Comparison of ENCODE assay signal across 9 cellular contexts in the genomic region with DNA sequence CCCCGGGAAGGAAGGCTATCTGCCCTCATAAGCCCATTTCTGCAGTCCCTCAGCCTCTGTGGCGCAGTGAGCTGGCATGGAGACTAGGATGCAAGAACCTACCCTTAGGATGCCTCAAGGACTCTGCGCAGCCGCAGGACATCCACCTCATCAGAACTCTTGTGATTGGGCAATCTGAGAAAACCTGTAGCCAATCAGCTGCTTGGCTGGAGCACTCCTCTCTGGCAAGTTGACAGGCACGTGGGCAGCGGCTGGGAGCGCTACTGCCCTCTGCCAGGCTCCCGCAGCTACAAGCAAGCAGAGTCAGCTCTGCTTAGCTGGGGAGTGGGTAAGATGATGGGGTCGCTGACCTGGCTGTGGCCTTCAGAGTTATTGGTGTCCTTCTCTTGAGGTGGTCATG. TPM values are rescaled to one million over a fixed set of nuclear protein-coding genes. Genes with fewer than 3 reads are reported as not detected.
DNase-seq lines count a peak whose midpoint lies in the region; ATAC-seq and TF ChIP-seq lines count a peak whose summit lies in the region.
"Had no signal": no experiment of that assay in that cellular context is flagged by ENCODE, and none has a peak within 500 bp of the region (broad histone marks: within the 10 kb centered on the region; RNA-seq: fewer than 3 reads in every experiment).

No MANE protein-coding gene starts in this region.

- CTCF ChIA-PET in HEK293 (lab: Yijun Ruan, JAX), result interaction anchor here (0.6 to 1.0 kb wide), 2 partner anchors 78 to 455 kb away, joined by 3 read pairs; no protein-coding TSS in a partner anchor

- H3K9ac ChIP-seq in trophoblast cell (ENCODE audit: low read length), result no peak overlapping the region

- no peak overlapping the region for H2BK12ac ChIP-seq in trophoblast cell (ENCODE audit: low read length)

- H3K27ac ChIP-seq in HEK293 (ENCODE audit: extremely low read depth, low read depth, low read length) (no peak overlapping the region), trophoblast cell (ENCODE audit: low read depth, low read length) (no peak overlapping the region)
- H3K27ac ChIP-seq: tibial nerve had no signal

- intact Hi-C loops in head of caudate nucleus (cut with DNase I), result no loop called here
- intact Hi-C loops in natural killer cell (cut with micrococcal nuclease), result no loop called here

- H2BK5ac ChIP-seq in trophoblast cell (ENCODE audit: low read depth, low read length, poor library complexity), result no peak overlapping the region

- no peak overlapping the region for H3K27ac Mint-ChIP-seq in activated naive CD4-positive, alpha-beta T cell treated with anti-CD3 and anti-CD28 coated beads, Interleukin-2, amount 50 U/mL, for 72 hours
- no peak overlapping the region for H3K27ac Mint-ChIP-seq in natural killer cell

- no peak overlapping the region for H3K18ac ChIP-seq in trophoblast cell (ENCODE audit: low read length)

- no peak overlapping the region for H3K4ac ChIP-seq in trophoblast cell (ENCODE audit: low read depth, low read length)

- H4K8ac ChIP-seq in trophoblast cell (ENCODE audit: low read depth, low read length), result no peak overlapping the region

- H2BK120ac ChIP-seq in trophoblast cell (ENCODE audit: insufficient read depth, low read length, poor library complexity), result no peak overlapping the region

- no peaks in the 10 kb centered on the region for H3K9me3 ChIP-seq in HEK293 (ENCODE audit: control insufficient read depth, insufficient read depth, low read depth, low read length)
- H3K9me3 ChIP-seq in trophoblast cell (ENCODE audit: insufficient read depth, low read depth, low read length), result no peaks in the 10 kb centered on the region
- H3K9me3 ChIP-seq: tibial nerve had no signal

- H3K4me2 ChIP-seq in trophoblast cell (ENCODE audit: low read length), result no peak overlapping the region

- H3K4me3 Mint-ChIP-seq in natural killer cell, result no peak overlapping the region

- H3K79me2 ChIP-seq in trophoblast cell (ENCODE audit: control insufficient read depth, insufficient read depth, low read length, poor library complexity), result peaks cover 2% of the 10 kb centered on the region

- H3K4me1 ChIP-seq in HEK293 (ENCODE audit: control insufficient read depth, insufficient read depth, low read length), result no peaks in the 10 kb centered on the region
- peaks cover 3 to 8% of the 10 kb centered on the region in 2 experiments for H3K4me1 ChIP-seq in trophoblast cell (ENCODE audit: control insufficient read depth in 1 of 2, insufficient read depth in 2 of 2, low read length in 2 of 2)

- peaks cover 0 to 5% of the 10 kb centered on the region in 2 donors for H3K36me3 Mint-ChIP-seq in activated naive CD4-positive, alpha-beta T cell treated with anti-CD3 and anti-CD28 coated beads, Interleukin-2, amount 50 U/mL, for 72 hours
- no peaks in the 10 kb centered on the region for H3K36me3 Mint-ChIP-seq in natural killer cell

- H3K79me1 ChIP-seq in trophoblast cell (ENCODE audit: low read length), result peaks cover 7% of the 10 kb centered on the region

- no peaks in the 10 kb centered on the region; a peak in 1 of 3 replicates for H3K36me3 ChIP-seq in HEK293 (ENCODE audit: control insufficient read depth in 2 of 2, insufficient read depth in 1 of 2, low read length in 2 of 2)
- no peaks in the 10 kb centered on the region for H3K36me3 ChIP-seq in trophoblast cell (ENCODE audit: control insufficient read depth in 1 of 2, insufficient read depth in 2 of 2, low read length in 2 of 2)

- DNase-seq in AG08395 (ENCODE audit: low spot score) (peak; percentile 50), NCI-H69 (lab: John Stamatoyannopoulos, UW) (peak; percentile 99), head of caudate nucleus (peak; percentile 85 to 97 (median 92)), trophoblast cell (peak; percentile 92 to 97), natural killer cell (no peak)
- DNase-seq in activated naive CD4-positive, alpha-beta T cell treated with anti-CD3 and anti-CD28 coated beads, Interleukin-2, amount 50 U/mL, for 72 hours (ENCODE audit: low spot score in 2 of 2), result peak in 1 of 2 donors; percentile 48

- WGBS in trophoblast cell (ENCODE audit: extremely low coverage, insufficient coverage, insufficient read length), result no CpG with 5 or more reads among the region's 9 CpGs

- H4K12ac ChIP-seq in trophoblast cell (ENCODE audit: low read depth, low read length), result no peak overlapping the region

- H2AFZ ChIP-seq in trophoblast cell (ENCODE audit: insufficient read depth, low read length, poor library complexity), result no peak overlapping the region

- H3K4me3 ChIP-seq in HEK293 (ENCODE audit: low read depth, low read length), result no peak overlapping the region
- no peak overlapping the region for H3K4me3 ChIP-seq in trophoblast cell (ENCODE audit: low read depth, low read length)
- H3K4me3 ChIP-seq: tibial nerve had no signal

- peaks cover 17 to 32% of the 10 kb centered on the region in 2 donors for H3K4me1 Mint-ChIP-seq in natural killer cell

- no peak overlapping the region for H2AK5ac ChIP-seq in trophoblast cell (ENCODE audit: low read length)

- TF ChIP-seq CTCF in HEK293 (tag by site-specific recombination; IDR thresholded peaks at IDR 0.05) (no peak), natural killer cell (IDR thresholded peaks at IDR 0.05) (no peak)

- H3K27me3 ChIP-seq in trophoblast cell (ENCODE audit: insufficient read depth, low read length), result no peaks in the 10 kb centered on the region
- H3K27me3 ChIP-seq: tibial nerve had no signal

- no peaks in the 10 kb centered on the region for H3K27me3 Mint-ChIP-seq in natural killer cell (ENCODE audit: low read depth in 2 of 2)

- no peak overlapping the region for H4K91ac ChIP-seq in trophoblast cell (ENCODE audit: low read depth, low read length)

- ATAC-seq in activated naive CD4-positive, alpha-beta T cell treated with anti-CD3 and anti-CD28 coated beads, Interleukin-2, amount 50 U/mL, for 72 hours, result peak; percentile 1 to 4
- no peak for ATAC-seq in natural killer cell
- ATAC-seq in GM18873 (IDR thresholded peaks at IDR 0.05; ENCODE audit: low FRiP score, unreplicated experiment), result no peak

- POLR2A ChIA-PET in HEK293 (lab: Yijun Ruan, JAX), result no interaction called here

- H3K9me3 Mint-ChIP-seq in activated naive CD4-positive, alpha-beta T cell treated with anti-CD3 and anti-CD28 coated beads, Interleukin-2, amount 50 U/mL, for 72 hours, result no peaks in the 10 kb centered on the region
- no peaks in the 10 kb centered on the region for H3K9me3 Mint-ChIP-seq in natural killer cell

- H3K14ac ChIP-seq in trophoblast cell (ENCODE audit: low read length), result no peak overlapping the region

- no peak overlapping the region for H3K23ac ChIP-seq in trophoblast cell (ENCODE audit: low read length)

TF ChIP-seq in HEK293, 187 proteins besides CTCF, POLR2A, EP300 and RAD21 (continues in another document):
- no peak for TF ChIP-seq ZNF600 (tag by site-specific recombination; IDR thresholded peaks at IDR 0.05)
- TF ChIP-seq OSR2 (tag by site-specific recombination; IDR thresholded peaks at IDR 0.05), result peak; percentile 60; the same call in 1 of the 2 replicates
- peak; percentile 34; the same call in 1 of the 2 replicates for TF ChIP-seq ZFHX2 (tag by site-specific recombination; conservative IDR thresholded peaks at IDR 0.05)
- TF ChIP-seq SP2 (tag by site-specific recombination; IDR thresholded peaks at IDR 0.05), result peak; percentile 54
- no peak for TF ChIP-seq ZNF621 (tag by site-specific recombination; IDR thresholded peaks at IDR 0.05)

RNA-seq across cellular contexts. Expression of a gene that starts 1.5 kb away (rescaled TPM):
- total RNA-seq in activated naive CD4-positive, alpha-beta T cell treated with anti-CD3 and anti-CD28 coated beads, Interleukin-2, amount 50 U/mL, for 72 hours, result 10 to 100 TPM; 43.0 to 73.3 TPM
- polyA plus RNA-seq in trophoblast cell (2013), result 20.3 and 22.0 TPM in 2 replicates
- 10 to 100 TPM; 23.6 to 24.5 (median 24.1) TPM for total RNA-seq in natural killer cell

RNA-seq across cellular contexts. Expression of a gene that starts 8.2 kb away (rescaled TPM):
- not detected for total RNA-seq in activated naive CD4-positive, alpha-beta T cell treated with anti-CD3 and anti-CD28 coated beads, Interleukin-2, amount 50 U/mL, for 72 hours
- 139 and 140 TPM in 2 replicates for polyA plus RNA-seq in trophoblast cell (2013)
- not detected for total RNA-seq in natural killer cell

RNA-seq across cellular contexts. Expression of a gene that starts 24.8 kb away (rescaled TPM):
- total RNA-seq in activated naive CD4-positive, alpha-beta T cell treated with anti-CD3 and anti-CD28 coated beads, Interleukin-2, amount 50 U/mL, for 72 hours, result 10 to 100 TPM; 10.3 to 20.3 TPM
- 5.9 and 6.1 TPM in 2 replicates for polyA plus RNA-seq in trophoblast cell (2013)
- 10 to 100 TPM in 2 of 3 donors, 1 to 10 TPM in 1; 9.9 to 15.4 (median 10.8) TPM for total RNA-seq in natural killer cell

RNA-seq across cellular contexts. Expression of a gene that starts 28.6 kb away (rescaled TPM):
- 10 to 100 TPM; 43.1 to 64.1 TPM for total RNA-seq in activated naive CD4-positive, alpha-beta T cell treated with anti-CD3 and anti-CD28 coated beads, Interleukin-2, amount 50 U/mL, for 72 hours
- 68.7 and 69.1 TPM in 2 replicates for polyA plus RNA-seq in trophoblast cell (2013)
- 10 to 100 TPM; 46.4 to 54.2 (median 50.0) TPM for total RNA-seq in natural killer cell

RNA-seq across cellular contexts. Expression of a gene that starts 47.0 kb away (rescaled TPM):
- total RNA-seq in activated naive CD4-positive, alpha-beta T cell treated with anti-CD3 and anti-CD28 coated beads, Interleukin-2, amount 50 U/mL, for 72 hours, result 10 to 100 TPM; 20.3 to 30.0 TPM
- 0.66 and 0.76 TPM in 2 replicates for polyA plus RNA-seq in trophoblast cell (2013)
- total RNA-seq in natural killer cell, result 10 to 100 TPM; 14.9 to 20.3 (median 18.8) TPM

Comparison
In these comparisons a context has a peak if more than half of its experiments do, and no peak if none do; other contexts are left out.
1. ATAC-seq: peak in activated naive CD4-positive, alpha-beta T cell treated with anti-CD3 and anti-CD28 coated beads, Interleukin-2, amount 50 U/mL, for 72 hours (2 of 2); none in natural killer cell (0 of 3) and GM18873 (single experiment).